In the genomic region with DNA sequence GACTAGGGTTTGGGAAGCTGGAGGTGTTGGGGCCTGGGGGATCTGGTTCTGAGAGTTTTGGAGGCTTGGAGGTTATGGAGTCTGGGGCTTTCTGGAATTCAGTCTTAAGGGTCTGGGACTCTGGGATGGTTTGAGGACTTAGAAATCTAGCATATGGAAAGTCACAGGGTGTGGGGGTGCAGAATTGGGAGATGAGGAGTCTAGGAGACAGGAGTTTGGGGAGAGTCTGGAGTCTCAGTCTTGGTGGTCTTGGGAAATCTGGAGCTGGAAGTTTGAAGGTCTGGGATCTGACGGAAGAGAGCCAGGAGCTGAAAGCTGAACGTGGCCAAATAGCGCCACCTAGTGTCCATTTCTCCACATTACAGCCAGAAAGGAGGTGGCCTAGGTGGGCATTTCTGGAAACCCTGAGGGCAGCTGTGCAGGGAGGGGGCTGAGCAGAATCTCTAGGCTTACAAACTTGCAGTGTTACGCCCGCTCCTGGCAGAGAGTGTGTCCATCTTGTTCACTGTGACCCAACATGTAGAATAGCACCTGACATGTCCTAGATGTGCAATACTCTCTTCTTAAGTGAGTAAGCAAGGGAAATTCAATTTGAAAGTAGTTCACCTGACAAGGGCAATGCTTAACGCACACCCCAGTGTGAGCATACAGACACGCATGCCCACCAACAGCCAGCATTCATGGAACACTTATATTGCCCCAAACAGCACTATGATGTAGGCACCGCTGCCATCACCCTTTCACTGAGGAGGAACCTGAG, we compare ENCODE assay signal across 1 cellular context.
TF ChIP-seq lines count a peak whose summit lies in the region.

No MANE protein-coding gene starts in this region.

TF ChIP-seq in GM23338, 12 proteins besides CTCF, POLR2A, EP300 and RAD21 (continued from another document):
- TF ChIP-seq, protein P1, sequence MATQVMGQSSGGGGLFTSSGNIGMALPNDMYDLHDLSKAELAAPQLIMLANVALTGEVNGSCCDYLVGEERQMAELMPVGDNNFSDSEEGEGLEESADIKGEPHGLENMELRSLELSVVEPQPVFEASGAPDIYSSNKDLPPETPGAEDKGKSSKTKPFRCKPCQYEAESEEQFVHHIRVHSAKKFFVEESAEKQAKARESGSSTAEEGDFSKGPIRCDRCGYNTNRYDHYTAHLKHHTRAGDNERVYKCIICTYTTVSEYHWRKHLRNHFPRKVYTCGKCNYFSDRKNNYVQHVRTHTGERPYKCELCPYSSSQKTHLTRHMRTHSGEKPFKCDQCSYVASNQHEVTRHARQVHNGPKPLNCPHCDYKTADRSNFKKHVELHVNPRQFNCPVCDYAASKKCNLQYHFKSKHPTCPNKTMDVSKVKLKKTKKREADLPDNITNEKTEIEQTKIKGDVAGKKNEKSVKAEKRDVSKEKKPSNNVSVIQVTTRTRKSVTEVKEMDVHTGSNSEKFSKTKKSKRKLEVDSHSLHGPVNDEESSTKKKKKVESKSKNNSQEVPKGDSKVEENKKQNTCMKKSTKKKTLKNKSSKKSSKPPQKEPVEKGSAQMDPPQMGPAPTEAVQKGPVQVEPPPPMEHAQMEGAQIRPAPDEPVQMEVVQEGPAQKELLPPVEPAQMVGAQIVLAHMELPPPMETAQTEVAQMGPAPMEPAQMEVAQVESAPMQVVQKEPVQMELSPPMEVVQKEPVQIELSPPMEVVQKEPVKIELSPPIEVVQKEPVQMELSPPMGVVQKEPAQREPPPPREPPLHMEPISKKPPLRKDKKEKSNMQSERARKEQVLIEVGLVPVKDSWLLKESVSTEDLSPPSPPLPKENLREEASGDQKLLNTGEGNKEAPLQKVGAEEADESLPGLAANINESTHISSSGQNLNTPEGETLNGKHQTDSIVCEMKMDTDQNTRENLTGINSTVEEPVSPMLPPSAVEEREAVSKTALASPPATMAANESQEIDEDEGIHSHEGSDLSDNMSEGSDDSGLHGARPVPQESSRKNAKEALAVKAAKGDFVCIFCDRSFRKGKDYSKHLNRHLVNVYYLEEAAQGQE (IDR thresholded peaks at IDR 0.05; ENCODE audit: unreplicated experiment): no peak
TF ChIP-seq in GM23338: peak in this region for 0.
